20 cellular contexts compared by ENCODE assay signal in the genomic region with DNA sequence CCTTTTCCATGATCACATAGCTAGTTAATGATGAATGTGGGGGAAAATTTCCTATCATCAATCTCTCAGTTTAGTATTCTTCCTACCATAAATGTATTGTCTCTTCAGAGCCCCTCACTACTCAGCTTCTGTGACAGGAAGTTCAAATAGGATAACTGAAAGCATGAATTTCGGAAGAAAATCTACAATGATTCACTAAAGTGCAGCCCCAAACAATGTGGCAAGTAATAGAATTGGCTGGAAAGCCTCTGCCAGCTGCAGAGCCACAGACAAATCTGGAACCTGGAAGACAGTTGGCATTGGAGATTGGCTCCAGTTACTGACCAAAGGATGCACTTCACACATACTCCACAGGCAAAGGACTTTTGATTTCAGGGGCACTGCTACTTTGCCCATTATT. TPM values are rescaled to one million over a fixed set of nuclear protein-coding genes. Genes with fewer than 3 reads are reported as not detected.
A peak's percentile ranks its signal among the peaks of the same experiment; 100 is the strongest.
DNase-seq lines count a peak whose midpoint lies in the region; ATAC-seq and TF ChIP-seq lines count a peak whose summit lies in the region.
"Had no signal": no experiment of that assay in that cellular context is flagged by ENCODE, and none has a peak within 500 bp of the region (broad histone marks: within the 10 kb centered on the region; RNA-seq: fewer than 3 reads in every experiment).

No MANE protein-coding gene starts in this region.

- H3K4me1 Mint-ChIP-seq in activated T-cell treated with anti-CD3 and anti-CD28 coated beads, Interleukin-2, amount 50 U/mL, for 4 hours (ENCODE audit: low read depth) = peaks cover 22% of the 10 kb centered on the region
- peaks cover 7% of the 10 kb centered on the region for H3K4me1 Mint-ChIP-seq in activated T-helper 17 cell treated with anti-CD3 and anti-CD28 coated beads, Interleukin-2, amount 50 U/mL, for 72 hours
- H3K4me1 Mint-ChIP-seq: brain; memory B cell; stimulated activated naive B cell treated with anti-CD40 and anti-IgM and Interleukin-4, amounts not matched to agents 10 μg/mL and 1 μg/mL and 100 μg/mL, for 72 hours had no signal

- H3K36me3 ChIP-seq in smooth muscle cell (ENCODE audit: low read depth) = no peaks in the 10 kb centered on the region
- H3K36me3 ChIP-seq: neutrophil, prostate gland, WERI-Rb-1 had no signal

- no peak overlapping the region for H3K4me2 ChIP-seq in smooth muscle cell
- H3K4me2 ChIP-seq: hepatocyte had no signal

- H4K20me1 ChIP-seq in smooth muscle cell (ENCODE audit: low read depth) = no peaks in the 10 kb centered on the region

- no peaks in the 10 kb centered on the region for H3K4me1 ChIP-seq in smooth muscle cell (ENCODE audit: low read depth)
- H3K4me1 ChIP-seq: prostate gland had no signal

- H3K27ac Mint-ChIP-seq in activated T-helper 17 cell treated with anti-CD3 and anti-CD28 coated beads, Interleukin-2, amount 50 U/mL, for 72 hours = peak overlapping the region; percentile 83
- H3K27ac Mint-ChIP-seq: brain; memory B cell; stimulated activated naive B cell treated with anti-CD40 and anti-IgM and Interleukin-4, amounts not matched to agents 10 μg/mL and 1 μg/mL and 100 μg/mL, for 72 hours had no signal

- no peaks in the 10 kb centered on the region for H3K9me3 ChIP-seq in smooth muscle cell (replicated peaks; ENCODE audit: low read depth)
- H3K9me3 ChIP-seq: neutrophil, prostate gland had no signal

- H3K4me3 ChIP-seq in smooth muscle cell = no peak overlapping the region
- H3K4me3 ChIP-seq: hepatocyte, prostate gland had no signal

- no peaks in the 10 kb centered on the region for H3K9me3 Mint-ChIP-seq in activated T-cell treated with anti-CD3 and anti-CD28 coated beads, Interleukin-2, amount 50 U/mL, for 4 hours
- H3K9me3 Mint-ChIP-seq in activated T-helper 17 cell treated with anti-CD3 and anti-CD28 coated beads, Interleukin-2, amount 50 U/mL, for 72 hours = no peaks in the 10 kb centered on the region
- H3K9me3 Mint-ChIP-seq: brain; memory B cell; stimulated activated naive B cell treated with anti-CD40 and anti-IgM and Interleukin-4, amounts not matched to agents 10 μg/mL and 1 μg/mL and 100 μg/mL, for 72 hours had no signal

- no peak overlapping the region for H2AFZ ChIP-seq in smooth muscle cell (ENCODE audit: low read depth)
- H2AFZ ChIP-seq: hepatocyte had no signal

- H3K4me3 Mint-ChIP-seq in activated T-cell treated with anti-CD3 and anti-CD28 coated beads, Interleukin-2, amount 50 U/mL, for 4 hours = no peak overlapping the region
- H3K4me3 Mint-ChIP-seq in activated T-helper 17 cell treated with anti-CD3 and anti-CD28 coated beads, Interleukin-2, amount 50 U/mL, for 72 hours = peak overlapping the region; percentile 43
- H3K4me3 Mint-ChIP-seq: brain; memory B cell; stimulated activated naive B cell treated with anti-CD40 and anti-IgM and Interleukin-4, amounts not matched to agents 10 μg/mL and 1 μg/mL and 100 μg/mL, for 72 hours had no signal

- WGBS in smooth muscle cell (ENCODE audit: low lambda C conversion rate) = 7% methylated on average over 1 of the region's 1 CpG

- no peaks in the 10 kb centered on the region for H3K27me3 ChIP-seq in smooth muscle cell (ENCODE audit: low read depth)
- H3K27me3 ChIP-seq: hepatocyte, neutrophil had no signal

- no peaks in the 10 kb centered on the region for H3K36me3 Mint-ChIP-seq in activated T-cell treated with anti-CD3 and anti-CD28 coated beads, Interleukin-2, amount 50 U/mL, for 4 hours (ENCODE audit: insufficient read depth)
- no peaks in the 10 kb centered on the region for H3K36me3 Mint-ChIP-seq in activated T-helper 17 cell treated with anti-CD3 and anti-CD28 coated beads, Interleukin-2, amount 50 U/mL, for 72 hours (ENCODE audit: low read depth)
- H3K36me3 Mint-ChIP-seq: brain; memory B cell; stimulated activated naive B cell treated with anti-CD40 and anti-IgM and Interleukin-4, amounts not matched to agents 10 μg/mL and 1 μg/mL and 100 μg/mL, for 72 hours had no signal

- DNase-seq in activated T-cell treated with anti-CD3 and anti-CD28 coated beads, Interleukin-2, amount 50 U/mL, for 4 hours = no peak
- DNase-seq in activated T-cell treated with anti-CD3 and anti-CD28 coated beads for 4 hours = no peak
- no peak for DNase-seq in smooth muscle cell (lab: John Stamatoyannopoulos, UW; ENCODE audit: unreplicated experiment)
- no peak for DNase-seq in mesenteric fat pad (ENCODE audit: low spot score)
- DNase-seq: C1 segment of cervical spinal cord; Calu3; KBM-7; NCI-H1436 treated with DMSO at 0.1 percent for 48 hours; NCI-H446 treated with DMSO at 0.1 percent for 48 hours; stimulated activated naive B cell treated with anti-CD40 and anti-IgM and Interleukin-4, amounts not matched to agents 10 μg/mL and 1 μg/mL and 100 μg/mL, for 72 hours; WERI-Rb-1 had no signal

- ATAC-seq in activated T-cell treated with anti-CD3 and anti-CD28 coated beads, Interleukin-2, amount 50 U/mL, for 4 hours = peak; percentile 51 to 68
- peak; percentile 4 for ATAC-seq in HG02610 (IDR thresholded peaks at IDR 0.05; ENCODE audit: unreplicated experiment)
- ATAC-seq in activated T-helper 17 cell treated with anti-CD3 and anti-CD28 coated beads, Interleukin-2, amount 50 U/mL, for 72 hours (replicated peaks) = peak; percentile 46
- ATAC-seq in HG03095 (IDR thresholded peaks at IDR 0.05; ENCODE audit: unreplicated experiment) = no peak
- no peak for ATAC-seq in HG03469 (IDR thresholded peaks at IDR 0.05; ENCODE audit: unreplicated experiment)

- no peaks in the 10 kb centered on the region for H3F3A ChIP-seq in smooth muscle cell (ENCODE audit: low read depth)

- no peaks in the 10 kb centered on the region for H3K79me2 ChIP-seq in smooth muscle cell (ENCODE audit: low read depth)
- H3K79me2 ChIP-seq: hepatocyte had no signal

- peak overlapping the region; percentile 20 for H3K27ac ChIP-seq in smooth muscle cell (ENCODE audit: low read depth)
- H3K27ac ChIP-seq: hepatocyte, neutrophil, prostate gland, WERI-Rb-1 had no signal

- no peak for TF ChIP-seq CTCF in smooth muscle cell (IDR thresholded peaks at IDR 0.05; ENCODE audit: borderline replicate concordance, insufficient read depth, poor library complexity, severe bottlenecking)

- H3K9ac ChIP-seq in smooth muscle cell (ENCODE audit: low read depth) = no peak overlapping the region

- H3K27me3 Mint-ChIP-seq in activated T-cell treated with anti-CD3 and anti-CD28 coated beads, Interleukin-2, amount 50 U/mL, for 4 hours (ENCODE audit: low read depth) = no peaks in the 10 kb centered on the region
- peaks cover 4% of the 10 kb centered on the region for H3K27me3 Mint-ChIP-seq in activated T-helper 17 cell treated with anti-CD3 and anti-CD28 coated beads, Interleukin-2, amount 50 U/mL, for 72 hours
- H3K27me3 Mint-ChIP-seq: brain; stimulated activated naive B cell treated with anti-CD40 and anti-IgM and Interleukin-4, amounts not matched to agents 10 μg/mL and 1 μg/mL and 100 μg/mL, for 72 hours had no signal

RNA-seq across cellular contexts. Expression of gene EGF, which starts 35.2 kb away (rescaled TPM):
- under 1 TPM; 0.16 to 0.49 (median 0.48) TPM for total RNA-seq in activated T-cell treated with anti-CD3 and anti-CD28 coated beads, Interleukin-2, amount 50 U/mL, for 4 hours
- total RNA-seq in activated T-helper 17 cell treated with anti-CD3 and anti-CD28 coated beads, Interleukin-2, amount 50 U/mL, for 72 hours = not detected
- total RNA-seq in smooth muscle cell = 9.5 and 15.2 TPM in 2 replicates
- polyA plus RNA-seq in smooth muscle cell = 0.72 and 2.0 TPM in 2 replicates
- not detected for total RNA-seq in mesenteric fat pad

Comparison
In these comparisons a context has a peak if more than half of its experiments do, and no peak if none do; other contexts are left out.
1. ATAC-seq: peak in activated T-cell treated with anti-CD3 and anti-CD28 coated beads, Interleukin-2, amount 50 U/mL, for 4 hours (2 of 2), HG02610 (single experiment) and activated T-helper 17 cell treated with anti-CD3 and anti-CD28 coated beads, Interleukin-2, amount 50 U/mL, for 72 hours (single experiment); none in HG03095 (single experiment) and HG03469 (single experiment).